ENCODE assay signal across 15 cellular contexts in the genomic region with DNA sequence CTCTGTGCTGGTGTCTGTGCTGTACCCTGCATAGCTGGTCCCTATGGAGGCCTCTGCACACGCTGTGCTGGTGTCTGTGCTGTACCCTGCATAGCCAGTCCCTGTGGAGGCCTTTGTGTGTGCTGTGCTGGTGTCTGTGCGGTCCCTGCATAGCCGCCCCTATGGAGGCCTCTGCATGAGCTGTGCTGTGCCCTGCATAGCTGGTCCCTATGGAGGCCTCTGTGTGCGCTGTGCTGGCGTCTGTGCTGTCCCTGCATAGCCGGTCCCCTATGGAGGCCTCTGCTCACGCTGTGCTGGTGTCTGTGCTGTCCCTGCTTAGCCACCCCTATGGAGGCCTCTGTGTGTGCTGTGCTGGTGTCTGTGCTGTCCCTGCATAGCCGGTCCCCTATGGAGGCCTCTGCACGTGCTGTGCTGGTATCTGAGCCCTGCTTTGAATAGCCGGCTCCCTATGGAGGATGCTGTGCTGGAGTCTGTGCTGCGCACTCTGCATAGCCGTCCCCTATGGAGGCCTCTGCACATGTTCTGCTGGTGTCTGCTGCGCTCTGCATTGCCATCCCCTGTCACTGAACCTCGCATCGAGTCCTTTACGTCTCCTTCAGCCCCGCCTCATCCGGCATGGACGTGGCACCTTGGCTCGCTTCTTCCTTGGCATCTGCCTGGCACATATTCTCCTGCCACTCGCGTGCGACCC.
"Had no signal": no experiment of that assay in that cellular context is flagged by ENCODE, and none has a peak within 500 bp of the region (broad histone marks: within the 10 kb centered on the region; RNA-seq: fewer than 3 reads in every experiment).

No MANE protein-coding gene starts in this region.

- H3K27me3 ChIP-seq: esophagus muscularis mucosa, neutrophil had no signal

- H3K9me3 ChIP-seq: esophagus muscularis mucosa, lower lobe of right lung, neutrophil, thoracic aorta had no signal

- DNase-seq: activated CD4-positive, alpha-beta T cell treated with anti-CD3 and anti-CD28 coated beads, Interleukin-2, amount 50 U/mL, for 48 hours; activated CD4-positive, CD25-positive, alpha-beta regulatory T cell treated with anti-CD3 and anti-CD28 coated beads, Interleukin-2, amount 50 U/mL, for 72 hours; activated CD8-positive, alpha-beta memory T cell treated with anti-CD3 and anti-CD28 coated beads, Interleukin-2, amount 10 ng/mL, durations not matched to agents 7 days and 5 days; activated naive CD4-positive, alpha-beta T cell treated with anti-CD3 and anti-CD28 coated beads for 36 hours; activated naive CD8-positive, alpha-beta T cell treated with anti-CD3 and anti-CD28 coated beads, Interleukin-2, amount 50 U/mL, for 24 hours; activated T-cell treated with anti-CD3 and anti-CD28 coated beads, Interleukin-2, amount 50 U/mL, for 1 hour; kidney glomerular epithelial cell; lower lobe of right lung; T1000 had no signal

- ATAC-seq: activated CD8-positive, alpha-beta memory T cell treated with anti-CD3 and anti-CD28 coated beads, Interleukin-2, amount 10 ng/mL, durations not matched to agents 7 days and 5 days; activated naive CD8-positive, alpha-beta T cell treated with anti-CD3 and anti-CD28 coated beads, Interleukin-2, amount 50 U/mL, for 24 hours; lower lobe of right lung had no signal

- H3K4me1 ChIP-seq: parathyroid adenoma had no signal

- H3K4me3 ChIP-seq: esophagus muscularis mucosa, lower lobe of right lung, SK-N-MC, smooth muscle cell, thoracic aorta had no signal

- H3K27ac ChIP-seq: esophagus muscularis mucosa, lower lobe of right lung, neutrophil, parathyroid adenoma, SK-N-MC, thoracic aorta had no signal
